Comparison of ENCODE assay signal across 9 cellular contexts in genomic region chr14:95500772-95501401, GRCh38. TPM values are rescaled to one million over a fixed set of nuclear protein-coding genes. Genes with fewer than 3 reads are reported as not detected.
DNase-seq lines count a peak whose midpoint lies in the region; ATAC-seq and TF ChIP-seq lines count a peak whose summit lies in the region.
"Had no signal": no experiment of that assay in that cellular context is flagged by ENCODE, and none has a peak within 500 bp of the region (broad histone marks: within the 10 kb centered on the region; RNA-seq: fewer than 3 reads in every experiment).

No MANE protein-coding gene starts in this region.

- ATAC-seq in heart right ventricle (peak in 2 of 8 donors; percentile 15 to 50), HG02678 (IDR thresholded peaks at IDR 0.05; ENCODE audit: unreplicated experiment) (no peak), GM19463 (IDR thresholded peaks at IDR 0.05; ENCODE audit: unreplicated experiment) (no peak)
- no peak for ATAC-seq in stimulated activated naive B cell treated with anti-CD40 and anti-IgM and Interleukin-4, amounts not matched to agents 10 μg/mL and 1 μg/mL and 100 μg/mL, for 72 hours (replicated peaks)

- H3K27me3 ChIP-seq in GM23248 (replicated peaks; ENCODE audit: insufficient read depth), result no peaks in the 10 kb centered on the region
- no peaks in the 10 kb centered on the region for H3K27me3 ChIP-seq in heart right ventricle

- H3K27ac ChIP-seq in GM23248 (peak overlapping the region; percentile 22), heart right ventricle (peak overlapping the region in 8 of 10 donors; percentile 0 to 76 (median 54))

- peaks cover 11% of the 10 kb centered on the region for H3K36me3 Mint-ChIP-seq in activated naive CD8-positive, alpha-beta T cell
- H3K36me3 Mint-ChIP-seq in stimulated activated naive B cell treated with anti-CD40 and anti-IgM and Interleukin-4, amounts not matched to agents 10 μg/mL and 1 μg/mL and 100 μg/mL, for 72 hours, result peaks cover 26 to 40% of the 10 kb centered on the region in 2 donors

- H4K20me1 ChIP-seq in GM23248 (ENCODE audit: insufficient read depth), result no peaks in the 10 kb centered on the region

- in situ Hi-C loops in GM23248 (cut with MboI), result no loop called here

- H3K4me1 ChIP-seq in GM23248 (ENCODE audit: insufficient read depth) (peaks cover 35% of the 10 kb centered on the region), heart right ventricle (peaks cover 20 to 94% (median 70%) of the 10 kb centered on the region in 9 donors)

- WGBS in GM23248 (ENCODE audit: low coverage in 1 of 2, low lambda C conversion rate in 2 of 2, missing lambda C conversion rate in 2 of 2), 2 experiments, result 12 to 13% methylated on average over 14 of the region's 14 CpGs
- WGBS in heart right ventricle, 2 donors, result 78 to 80% methylated on average over 14 of the region's 14 CpGs

- no peaks in the 10 kb centered on the region for H3K36me3 ChIP-seq in GM23248 (ENCODE audit: low read depth)
- peaks cover 0 to 8% (median 0%) of the 10 kb centered on the region in 9 donors for H3K36me3 ChIP-seq in heart right ventricle

- H3K9ac ChIP-seq in GM23248, result peak overlapping the region; percentile 46

- intact Hi-C loops in heart right ventricle (cut with DNase I), result no loop called here

- peak overlapping the region; percentile 58 for H3K4me2 ChIP-seq in GM23248 (ENCODE audit: unreplicated experiment)

- H3K4me3 ChIP-seq in GM23248, result no peak overlapping the region
- H3K4me3 ChIP-seq in heart right ventricle, result no peak overlapping the region

- H3F3A ChIP-seq in GM23248 (ENCODE audit: insufficient read depth), result peaks cover 17% of the 10 kb centered on the region

- peaks cover 62% of the 10 kb centered on the region for H3K4me1 Mint-ChIP-seq in activated naive CD8-positive, alpha-beta T cell (ENCODE audit: low read depth)
- H3K4me1 Mint-ChIP-seq in stimulated activated naive B cell treated with anti-CD40 and anti-IgM and Interleukin-4, amounts not matched to agents 10 μg/mL and 1 μg/mL and 100 μg/mL, for 72 hours, result peaks cover 53 to 95% of the 10 kb centered on the region in 2 donors

- H3K9me3 ChIP-seq in GM23248 (ENCODE audit: low read depth) (no peaks in the 10 kb centered on the region), heart right ventricle (no peaks in the 10 kb centered on the region)

- H3K79me2 ChIP-seq in GM23248 (ENCODE audit: insufficient read depth), result no peaks in the 10 kb centered on the region

- no peak overlapping the region for H3K4me3 Mint-ChIP-seq in activated naive CD8-positive, alpha-beta T cell
- H3K4me3 Mint-ChIP-seq in stimulated activated naive B cell treated with anti-CD40 and anti-IgM and Interleukin-4, amounts not matched to agents 10 μg/mL and 1 μg/mL and 100 μg/mL, for 72 hours, result peak overlapping the region in 1 of 2 donors; percentile 19

- peak overlapping the region; percentile 26; the same call in 1 of the 2 replicates for H2AFZ ChIP-seq in GM23248

- no peaks in the 10 kb centered on the region for H3K9me3 Mint-ChIP-seq in activated naive CD8-positive, alpha-beta T cell (ENCODE audit: low read depth)
- H3K9me3 Mint-ChIP-seq in stimulated activated naive B cell treated with anti-CD40 and anti-IgM and Interleukin-4, amounts not matched to agents 10 μg/mL and 1 μg/mL and 100 μg/mL, for 72 hours, result no peaks in the 10 kb centered on the region

- no peaks in the 10 kb centered on the region for H3K27me3 Mint-ChIP-seq in activated naive CD8-positive, alpha-beta T cell
- no peaks in the 10 kb centered on the region for H3K27me3 Mint-ChIP-seq in stimulated activated naive B cell treated with anti-CD40 and anti-IgM and Interleukin-4, amounts not matched to agents 10 μg/mL and 1 μg/mL and 100 μg/mL, for 72 hours

- peak overlapping the region; percentile 4 for H3K27ac Mint-ChIP-seq in activated naive CD8-positive, alpha-beta T cell
- peak overlapping the region; percentile 81 for H3K27ac Mint-ChIP-seq in stimulated activated naive B cell treated with anti-CD40 and anti-IgM and Interleukin-4, amounts not matched to agents 10 μg/mL and 1 μg/mL and 100 μg/mL, for 72 hours

- TF ChIP-seq CTCF in heart right ventricle (IDR thresholded peaks at IDR 0.05), result no peak

- no peaks in the 10 kb centered on the region for H3K9me2 ChIP-seq in GM23248 (ENCODE audit: insufficient read depth)

- DNase-seq in GM23248, result peak; percentile 96
- no peak for DNase-seq in heart right ventricle
- no peak for DNase-seq in stimulated activated naive B cell treated with anti-CD40 and anti-IgM and Interleukin-4, amounts not matched to agents 10 μg/mL and 1 μg/mL and 100 μg/mL, for 72 hours
- no peak for DNase-seq in SW480 (ENCODE audit: low spot score)
- DNase-seq in cerebellum (ENCODE audit: low spot score), result no peak
- DNase-seq: T-helper 9 cell had no signal

RNA-seq across cellular contexts. Expression of gene SYNE3, which starts 15.6 kb away (rescaled TPM):
- total RNA-seq in GM23248 (2014; rRNA removed; shearing (Covaris generic)), result 3.8 and 4.8 TPM in 2 replicates
- polyA plus RNA-seq in GM23248 (2016; fragmentation: Nextera tagmentation; extraction: Ambion mirVana), result 1.2 TPM in 2 replicates
- 10 to 100 TPM in 5 of 10 donors, 1 to 10 TPM in 5; 4.8 to 15.4 (median 10.4) TPM for total RNA-seq in heart right ventricle
- polyA plus RNA-seq in heart right ventricle, result 1 to 10 TPM; 1.5 to 5.3 TPM
- 3.0 TPM for total RNA-seq in cerebellum

RNA-seq across cellular contexts. Expression of gene GLRX5, which starts 34.0 kb away (rescaled TPM):
- total RNA-seq in GM23248 (2014; rRNA removed; shearing (Covaris generic)), result 38.6 and 46.0 TPM in 2 replicates
- polyA plus RNA-seq in GM23248 (2016; fragmentation: Nextera tagmentation; extraction: Ambion mirVana), result 48.7 and 48.9 TPM in 2 replicates
- total RNA-seq in heart right ventricle, result 100 to 1,000 TPM in 2 of 10 donors, 10 to 100 TPM in 8; 69.9 to 121 (median 91.8) TPM
- polyA plus RNA-seq in heart right ventricle, result 10 to 100 TPM; 49.8 to 66.6 TPM
- total RNA-seq in cerebellum, result 20.3 TPM
